ENCODE assay signal across 2 cellular contexts in genomic region chr20:843908-844307, GRCh38.
TF ChIP-seq lines count a peak whose summit lies in the region.

No MANE protein-coding gene starts in this region.

TF ChIP-seq in HCT116, 20 proteins besides CTCF, POLR2A, EP300 and RAD21 (continued from another document):
- TF ChIP-seq ZBTB33 (IDR thresholded peaks at IDR 0.05; ENCODE audit: extremely low read depth, insufficient replicate concordance, low read length) (no peak), YY1 (IDR thresholded peaks at IDR 0.05; ENCODE audit: extremely low read depth, insufficient replicate concordance, low read depth, low read length) (no peak), REST (IDR thresholded peaks at IDR 0.05; ENCODE audit: low read depth) (no peak), TCF7L2 (IDR thresholded peaks at IDR 0.05; ENCODE audit: borderline replicate concordance, extremely low read depth, insufficient read depth, insufficient read length) (no peak), FOSL1 (IDR thresholded peaks at IDR 0.05; ENCODE audit: low read depth) (no peak), ZNF274 (IDR thresholded peaks at IDR 0.05; ENCODE audit: low read depth, low read length) (no peak), EZH2phosphoT487 (IDR thresholded peaks at IDR 0.05; ENCODE audit: borderline replicate concordance) (no peak), POLR2AphosphoS5 (IDR thresholded peaks at IDR 0.05; ENCODE audit: low read depth, low read length) (no peak), CEBPB (IDR thresholded peaks at IDR 0.05; ENCODE audit: low read depth) (no peak), SP1 (IDR thresholded peaks at IDR 0.05; ENCODE audit: low read depth) (no peak), JUND (IDR thresholded peaks at IDR 0.05) (no peak)

TF ChIP-seq in neural cell, 6 proteins besides CTCF, POLR2A, EP300 and RAD21 (continued from another document):
- no peak for TF ChIP-seq REST (IDR thresholded peaks at IDR 0.05; ENCODE audit: borderline replicate concordance)
- no peak for TF ChIP-seq POLR2AphosphoS5 (IDR thresholded peaks at IDR 0.05)
- no peak for TF ChIP-seq TAF1 (IDR thresholded peaks at IDR 0.05; ENCODE audit: low read depth)
